ENCODE assay signal across 8 cellular contexts in genomic region chr4:16083217-16084191, GRCh38. TPM values are rescaled to one million over a fixed set of nuclear protein-coding genes. Genes with fewer than 3 reads are reported as not detected.
A peak's percentile ranks its signal among the peaks of the same experiment; 100 is the strongest.
DNase-seq lines count a peak whose midpoint lies in the region; ATAC-seq, FAIRE-seq and TF ChIP-seq lines count a peak whose summit lies in the region.

TSS of gene PROM1 (minus strand) at chr4:16084023. CDS start at chr4:16075906, 8,117 bp downstream.

- no peak for TF ChIP-seq CTCF in ascending aorta (IDR thresholded peaks at IDR 0.05)
- TF ChIP-seq CTCF in keratinocyte (optimal IDR thresholded peaks at IDR 0.05 in 1 of 3, IDR thresholded peaks at IDR 0.05 in 1 of 3, conservative IDR thresholded peaks at IDR 0.05 in 1 of 3; ENCODE audit: extremely low read depth in 1 of 3, insufficient read depth in 2 of 3, low read length in 3 of 3), result no peak
- no peak for TF ChIP-seq CTCF in smooth muscle cell (IDR thresholded peaks at IDR 0.05; ENCODE audit: borderline replicate concordance, insufficient read depth, poor library complexity, severe bottlenecking)

- H3K9ac ChIP-seq in keratinocyte (ENCODE audit: control insufficient read depth, extremely low read depth, insufficient read depth, low read length) (no peak within 1 kb of the TSS), smooth muscle cell (ENCODE audit: low read depth) (no peak within 1 kb of the TSS)

- H3K4me3 ChIP-seq in ascending aorta (peak within 1 kb of the TSS; percentile 62 to 69), keratinocyte (ENCODE audit: control insufficient read depth in 2 of 3, extremely low read depth in 1 of 3, insufficient read depth in 2 of 3, low read depth in 1 of 3, low read length in 3 of 3) (peak within 1 kb of the TSS in 2 of 3 experiments; percentile 7 to 37), smooth muscle cell (peak within 1 kb of the TSS; percentile 52)

- H3K79me2 ChIP-seq in keratinocyte (ENCODE audit: control insufficient read depth, insufficient read depth, low read length) (no peaks in the 10 kb centered on the region), smooth muscle cell (ENCODE audit: low read depth) (no peaks in the 10 kb centered on the region)

- H3K4me1 Mint-ChIP-seq in activated T-cell treated with anti-CD3 and anti-CD28 coated beads, Interleukin-2, amount 50 U/mL, for 24 hours (ENCODE audit: low read depth), result peaks cover 26% of the 10 kb centered on the region

- dilution Hi-C loops in keratinocyte (cut with MboI; ENCODE audit: extremely low pct_ligation_motif_present, low sequenced_read_pairs), result no loop called here

- peaks cover 87% of the 10 kb centered on the region for H3K27me3 Mint-ChIP-seq in activated T-cell treated with anti-CD3 and anti-CD28 coated beads, Interleukin-2, amount 50 U/mL, for 24 hours

- TF ChIP-seq POLR2A in H54 (IDR thresholded peaks at IDR 0.05; ENCODE audit: low read depth, low read length), result no peak

- no peak for ATAC-seq in GM21528 (IDR thresholded peaks at IDR 0.05; ENCODE audit: low FRiP score, unreplicated experiment)

- peak; percentile 35 for DNase-seq in activated T-cell treated with anti-CD3 and anti-CD28 coated beads, Interleukin-2, amount 50 U/mL, for 24 hours
- DNase-seq in activated T-cell treated with anti-CD3 and anti-CD28 coated beads for 4 hours, result no peak
- DNase-seq in ascending aorta (ENCODE audit: low spot score in 2 of 2), result no peak
- no peak for DNase-seq in keratinocyte (ENCODE audit: low read depth, low spot score)
- DNase-seq in smooth muscle cell (lab: John Stamatoyannopoulos, UW; ENCODE audit: unreplicated experiment), result no peak
- no peak for DNase-seq in RKO (ENCODE audit: low spot score)
- no peak for DNase-seq in H54 (ENCODE audit: insufficient read length, low spot score)

- H2AFZ ChIP-seq in keratinocyte (ENCODE audit: control insufficient read depth, low read length), result no peak within 1 kb of the TSS
- peak within 1 kb of the TSS; percentile 71 for H2AFZ ChIP-seq in smooth muscle cell (ENCODE audit: low read depth)

- 1% methylated on average over 68 of the region's 83 CpGs for WGBS in smooth muscle cell (ENCODE audit: low lambda C conversion rate)

- peaks cover 9% of the 10 kb centered on the region for H3F3A ChIP-seq in smooth muscle cell (ENCODE audit: low read depth)

- H3K27ac ChIP-seq in ascending aorta, result no peak within 1 kb of the TSS
- no peak within 1 kb of the TSS for H3K27ac ChIP-seq in keratinocyte (ENCODE audit: control insufficient read depth, insufficient read depth, low read length)
- no peak within 1 kb of the TSS for H3K27ac ChIP-seq in smooth muscle cell (ENCODE audit: low read depth)

- no peaks in the 10 kb centered on the region for H3K9me1 ChIP-seq in keratinocyte (ENCODE audit: control insufficient read depth, extremely low read depth, insufficient read depth, low read length)

- H3K4me2 ChIP-seq in keratinocyte (ENCODE audit: control insufficient read depth, extremely low read depth, insufficient read depth, low read depth, low read length) (peak within 1 kb of the TSS; percentile 56), smooth muscle cell (peak within 1 kb of the TSS; percentile 88)

- peak within 1 kb of the TSS; percentile 71 for H3K4me3 Mint-ChIP-seq in activated T-cell treated with anti-CD3 and anti-CD28 coated beads, Interleukin-2, amount 50 U/mL, for 24 hours

- no peaks in the 10 kb centered on the region for H4K20me1 ChIP-seq in keratinocyte (ENCODE audit: control insufficient read depth, extremely low read depth, insufficient read depth, low read length)
- no peaks in the 10 kb centered on the region for H4K20me1 ChIP-seq in smooth muscle cell (ENCODE audit: low read depth)

- H3K27ac Mint-ChIP-seq in activated T-cell treated with anti-CD3 and anti-CD28 coated beads, Interleukin-2, amount 50 U/mL, for 24 hours, result no peak within 1 kb of the TSS

- FAIRE-seq in keratinocyte (lab: Jason Lieb, UNC) (no peak), H54 (lab: Jason Lieb, UNC) (no peak)

- no peaks in the 10 kb centered on the region for H3K9me3 ChIP-seq in ascending aorta
- H3K9me3 ChIP-seq in keratinocyte (ENCODE audit: control insufficient read depth, low read depth, low read length), result no peaks in the 10 kb centered on the region
- no peaks in the 10 kb centered on the region for H3K9me3 ChIP-seq in smooth muscle cell (replicated peaks; ENCODE audit: low read depth)

- H3K36me3 ChIP-seq in ascending aorta, result no peaks in the 10 kb centered on the region
- H3K36me3 ChIP-seq in keratinocyte (ENCODE audit: control insufficient read depth in 2 of 2, extremely low read depth in 1 of 2, insufficient read depth in 2 of 2, low read length in 2 of 2), result no peaks in the 10 kb centered on the region
- no peaks in the 10 kb centered on the region for H3K36me3 ChIP-seq in smooth muscle cell (ENCODE audit: low read depth)

- no peaks in the 10 kb centered on the region for H3K4me1 ChIP-seq in ascending aorta
- peaks cover 4% of the 10 kb centered on the region for H3K4me1 ChIP-seq in keratinocyte (ENCODE audit: control insufficient read depth, extremely low read depth, insufficient read depth, low read length)
- H3K4me1 ChIP-seq in smooth muscle cell (ENCODE audit: low read depth), result peaks cover 14% of the 10 kb centered on the region

- H3K27me3 ChIP-seq in ascending aorta (peaks cover 4% of the 10 kb centered on the region), keratinocyte (ENCODE audit: control insufficient read depth, extremely low read depth, insufficient read depth, low read length) (peaks cover 57% of the 10 kb centered on the region), smooth muscle cell (ENCODE audit: low read depth) (peaks cover 60% of the 10 kb centered on the region)

- no peaks in the 10 kb centered on the region for H3K36me3 Mint-ChIP-seq in activated T-cell treated with anti-CD3 and anti-CD28 coated beads, Interleukin-2, amount 50 U/mL, for 24 hours (ENCODE audit: low read depth)

- intact Hi-C loops in ascending aorta (cut with DNase I), result loop anchor here (2.0 kb wide), 2 partner anchors 57 to 113 kb away; no protein-coding TSS in a partner anchor

- H3K9me3 Mint-ChIP-seq in activated T-cell treated with anti-CD3 and anti-CD28 coated beads, Interleukin-2, amount 50 U/mL, for 24 hours, result no peaks in the 10 kb centered on the region

RNA-seq across cellular contexts. Expression of gene PROM1, which starts in this region (rescaled TPM):
- total RNA-seq in ascending aorta (7.2 TPM), smooth muscle cell (1.2 and 1.7 TPM in 2 replicates)
- polyA plus RNA-seq in keratinocyte (not detected in 3 replicates), smooth muscle cell (0.56 and 0.79 TPM in 2 replicates)
- polyA plus RNA-seq in keratinocyte (2011; ENCODE audit: low read depth), result not detected
- not detected in 2 replicates for polyA plus RNA-seq in keratinocyte (2011; cell fraction: cytosol; rRNA removed)
- polyA plus RNA-seq in keratinocyte (2011; cell fraction: nucleus; rRNA removed), result 0.06 TPM in 1 of 2 replicates, not detected in the other
- polyA plus RNA-seq in keratinocyte (2012; ENCODE audit: low replicate concordance), result 0.44 TPM in 1 of 2 replicates, not detected in the other
- polyA minus RNA-seq in keratinocyte, result not detected in 3 replicates
- polyA minus RNA-seq in keratinocyte (2011; cell fraction: cytosol; rRNA and poly(A)+ RNA removed), result not detected
- polyA minus RNA-seq in keratinocyte (2011; cell fraction: nucleus; rRNA and poly(A)+ RNA removed), result not detected in 2 replicates
